Comparison of ENCODE assay signal across 12 cellular contexts in genomic region chr14:104361921-104362681, GRCh38.
"Had no signal": no experiment of that assay in that cellular context is flagged by ENCODE, and none has a peak within 500 bp of the region (broad histone marks: within the 10 kb centered on the region; RNA-seq: fewer than 3 reads in every experiment).

No MANE protein-coding gene starts in this region.

- H3K4me3 Mint-ChIP-seq: activated CD4-positive, alpha-beta memory T cell treated with anti-CD3 and anti-CD28 coated beads, Interleukin-2, amount 10 ng/mL, durations not matched to agents 7 days and 5 days; activated T-helper 17 cell treated with anti-CD3 and anti-CD28 coated beads, Interleukin-2, amount 50 U/mL, for 72 hours; natural killer cell; T-cell had no signal

- ATAC-seq: activated T-helper 17 cell treated with anti-CD3 and anti-CD28 coated beads, Interleukin-2, amount 50 U/mL, for 72 hours; natural killer cell; T-cell had no signal

- H3K36me3 ChIP-seq: cardiac muscle cell, colonic mucosa, tibial artery had no signal

- DNase-seq: activated CD4-positive, alpha-beta memory T cell treated with anti-CD3 and anti-CD28 coated beads, Interleukin-2, amount 10 ng/mL, durations not matched to agents 7 days and 5 days; activated CD8-positive, alpha-beta memory T cell treated with anti-CD3 and anti-CD28 coated beads, Interleukin-2, amount 50 U/mL, for 4 hours; colonic mucosa; foreskin melanocyte; natural killer cell; nucleus accumbens; T1000 had no signal

- H3K9me3 Mint-ChIP-seq: activated CD4-positive, alpha-beta memory T cell treated with anti-CD3 and anti-CD28 coated beads, Interleukin-2, amount 10 ng/mL, durations not matched to agents 7 days and 5 days; activated T-helper 17 cell treated with anti-CD3 and anti-CD28 coated beads, Interleukin-2, amount 50 U/mL, for 72 hours; natural killer cell had no signal

- H3K36me3 Mint-ChIP-seq: natural killer cell had no signal

- H3K27me3 Mint-ChIP-seq: activated CD4-positive, alpha-beta memory T cell treated with anti-CD3 and anti-CD28 coated beads, Interleukin-2, amount 10 ng/mL, durations not matched to agents 7 days and 5 days; activated T-helper 17 cell treated with anti-CD3 and anti-CD28 coated beads, Interleukin-2, amount 50 U/mL, for 72 hours had no signal

- H3K27me3 ChIP-seq: cardiac muscle cell, colonic mucosa had no signal

- H3K4me1 Mint-ChIP-seq: activated CD4-positive, alpha-beta memory T cell treated with anti-CD3 and anti-CD28 coated beads, Interleukin-2, amount 10 ng/mL, durations not matched to agents 7 days and 5 days; activated T-helper 17 cell treated with anti-CD3 and anti-CD28 coated beads, Interleukin-2, amount 50 U/mL, for 72 hours; T-cell had no signal

- H3K9me3 ChIP-seq: colonic mucosa had no signal

- H3K4me1 ChIP-seq: colonic mucosa, tibial artery had no signal

- H3K27ac Mint-ChIP-seq: activated CD4-positive, alpha-beta memory T cell treated with anti-CD3 and anti-CD28 coated beads, Interleukin-2, amount 10 ng/mL, durations not matched to agents 7 days and 5 days; activated T-helper 17 cell treated with anti-CD3 and anti-CD28 coated beads, Interleukin-2, amount 50 U/mL, for 72 hours; natural killer cell; progenitor cell of endocrine pancreas; T-cell had no signal

- H3K27ac ChIP-seq: cardiac muscle cell, colonic mucosa, tibial artery had no signal

- H3K4me3 ChIP-seq: cardiac muscle cell, colonic mucosa, tibial artery had no signal
